13 cellular contexts compared by ENCODE assay signal in genomic region chr2:8118940-8119781, GRCh38.
DNase-seq lines count a peak whose midpoint lies in the region; ATAC-seq and TF ChIP-seq lines count a peak whose summit lies in the region.
"Had no signal": no experiment of that assay in that cellular context is flagged by ENCODE, and none has a peak within 500 bp of the region (broad histone marks: within the 10 kb centered on the region; RNA-seq: fewer than 3 reads in every experiment).

No MANE protein-coding gene starts in this region.

- H3K79me2 ChIP-seq in Karpas-422 (ENCODE audit: low read length), result no peaks in the 10 kb centered on the region

- H3K9me2 ChIP-seq in Karpas-422 (replicated peaks; ENCODE audit: insufficient read depth, low read length), result no peaks in the 10 kb centered on the region

- H3K27ac ChIP-seq in IMR-90 (ENCODE audit: insufficient read depth, low read length) (no peak overlapping the region), body of pancreas (peak overlapping the region; percentile 52 to 80 (median 70)), right lobe of liver (peak overlapping the region; percentile 95 to 99 (median 99)), Karpas-422 (ENCODE audit: low read length) (no peak overlapping the region)
- H3K27ac ChIP-seq in CD4-positive, alpha-beta T cell (ENCODE audit: low read depth, low read length), result no peak overlapping the region
- H3K27ac ChIP-seq: foreskin keratinocyte had no signal

- peaks cover 33% of the 10 kb centered on the region for H3K4me1 Mint-ChIP-seq in stimulated activated effector memory CD8-positive, alpha-beta T cell treated with anti-CD3 and anti-CD28 coated beads, Interleukin-12 subunit alpha, Interleukin-12 subunit beta, amount 100 ng/mL, for 72 hours
- no peaks in the 10 kb centered on the region for H3K4me1 Mint-ChIP-seq in CD4-positive, alpha-beta T cell (ENCODE audit: low read depth)

- H3K4me1 ChIP-seq in IMR-90 (ENCODE audit: control insufficient read depth, insufficient read depth, low read length), result peaks cover 12% of the 10 kb centered on the region
- H3K4me1 ChIP-seq in body of pancreas, result peaks cover 23% of the 10 kb centered on the region
- H3K4me1 ChIP-seq in right lobe of liver, result peaks cover 0 to 58% (median 16%) of the 10 kb centered on the region in 4 donors
- H3K4me1 ChIP-seq in Karpas-422 (ENCODE audit: low read length), result peaks cover 14% of the 10 kb centered on the region
- H3K4me1 ChIP-seq: foreskin keratinocyte, prostate gland had no signal

- peak overlapping the region; percentile 87 for H3K27ac Mint-ChIP-seq in stimulated activated effector memory CD8-positive, alpha-beta T cell treated with anti-CD3 and anti-CD28 coated beads, Interleukin-12 subunit alpha, Interleukin-12 subunit beta, amount 100 ng/mL, for 72 hours
- no peak overlapping the region for H3K27ac Mint-ChIP-seq in CD4-positive, alpha-beta T cell

- H3K4me3 ChIP-seq in IMR-90 (ENCODE audit: insufficient read depth, low read depth, low read length), result no peak overlapping the region
- no peak overlapping the region for H3K4me3 ChIP-seq in body of pancreas
- H3K4me3 ChIP-seq in right lobe of liver, result peak overlapping the region; percentile 16 to 25 (median 23)
- no peak overlapping the region for H3K4me3 ChIP-seq in Karpas-422 (ENCODE audit: low read length)

- no peak for ATAC-seq in IMR-90 (ENCODE audit: low read depth)
- peak; percentile 47 for ATAC-seq in body of pancreas
- peak; percentile 59 to 82 (median 70) for ATAC-seq in right lobe of liver
- no peak for ATAC-seq in stimulated activated effector memory CD8-positive, alpha-beta T cell treated with anti-CD3 and anti-CD28 coated beads, Interleukin-12 subunit alpha, Interleukin-12 subunit beta, amount 100 ng/mL, for 72 hours
- ATAC-seq in CD4-positive, alpha-beta T cell (ENCODE audit: poor library complexity), result no peak
- no peak for ATAC-seq in GM19324 (IDR thresholded peaks at IDR 0.05; ENCODE audit: low FRiP score, unreplicated experiment)

- dilution Hi-C loops in IMR-90 (cut with HindIII; ENCODE audit: low sequenced_read_pairs, unreplicated experiment), result no loop called here

- intact Hi-C loops in IMR-90 (cut with micrococcal nuclease), result no loop called here
- intact Hi-C loops in body of pancreas (cut with DNase I), result no loop called here
- intact Hi-C loops in right lobe of liver (cut with DNase I), result no loop called here
- intact Hi-C loops in CD4-positive, alpha-beta T cell (cut with DNase I, micrococcal nuclease), result no loop called here

- H3K36me3 ChIP-seq in IMR-90 (ENCODE audit: control insufficient read depth, insufficient read depth, low read length), result no peaks in the 10 kb centered on the region
- no peaks in the 10 kb centered on the region for H3K36me3 ChIP-seq in body of pancreas (replicated peaks in 1 of 2; ENCODE audit: insufficient read depth in 1 of 2, low read depth in 2 of 2)
- no peaks in the 10 kb centered on the region for H3K36me3 ChIP-seq in right lobe of liver
- H3K36me3 ChIP-seq in Karpas-422 (ENCODE audit: insufficient read depth, low read length), result no peaks in the 10 kb centered on the region
- H3K36me3 ChIP-seq: prostate gland had no signal

- no peak overlapping the region for H4K91ac ChIP-seq in IMR-90 (ENCODE audit: insufficient read depth, low read depth, low read length)

- POLR2A ChIA-PET in IMR-90 (lab: Charles Lee; ENCODE audit: unreplicated experiment), result no interaction called here
- POLR2A ChIA-PET in CD4-positive, alpha-beta T cell (lab: Charles Lee), result no interaction called here

- H2BK5ac ChIP-seq in IMR-90 (ENCODE audit: low read depth, low read length, poor library complexity, severe bottlenecking), result no peak overlapping the region

- H3K4me3 Mint-ChIP-seq in stimulated activated effector memory CD8-positive, alpha-beta T cell treated with anti-CD3 and anti-CD28 coated beads, Interleukin-12 subunit alpha, Interleukin-12 subunit beta, amount 100 ng/mL, for 72 hours, result peak overlapping the region; percentile 54
- H3K4me3 Mint-ChIP-seq in CD4-positive, alpha-beta T cell, result no peak overlapping the region

- H4K20me1 ChIP-seq in IMR-90 (ENCODE audit: insufficient read depth, low read length) (no peaks in the 10 kb centered on the region), Karpas-422 (ENCODE audit: insufficient read depth, low read depth, low read length) (no peaks in the 10 kb centered on the region)

- H3K4ac ChIP-seq in IMR-90 (ENCODE audit: low read depth, low read length), result no peak overlapping the region

- no peak overlapping the region for H3K9ac ChIP-seq in IMR-90 (ENCODE audit: low read depth, low read length)
- no peak overlapping the region for H3K9ac ChIP-seq in Karpas-422 (ENCODE audit: low read length)

- no peak for TF ChIP-seq POLR2A in IMR-90 (IDR thresholded peaks at IDR 0.05; ENCODE audit: low read depth, low read length)
- no peak for TF ChIP-seq POLR2A in body of pancreas (IDR thresholded peaks at IDR 0.05)
- peak; percentile 47 for TF ChIP-seq POLR2A in right lobe of liver (IDR thresholded peaks at IDR 0.05)

- H2BK120ac ChIP-seq in IMR-90 (ENCODE audit: low read depth, low read length), result no peak overlapping the region

- no peaks in the 10 kb centered on the region for H3K27me3 Mint-ChIP-seq in CD4-positive, alpha-beta T cell
- H3K27me3 Mint-ChIP-seq: CD4-positive, alpha-beta memory T cell had no signal

- TF ChIP-seq RAD21 in IMR-90 (IDR thresholded peaks at IDR 0.05; ENCODE audit: low read length), result no peak

- no TSS peak for BruUV-seq in IMR-90 (replicated peaks; lab: Mats Ljungman, UMichigan)

- H3K27me3 ChIP-seq in IMR-90 (ENCODE audit: control insufficient read depth, insufficient read depth, low read length), result peaks cover 9% of the 10 kb centered on the region
- no peaks in the 10 kb centered on the region for H3K27me3 ChIP-seq in body of pancreas
- H3K27me3 ChIP-seq in right lobe of liver, result no peaks in the 10 kb centered on the region
- H3K27me3 ChIP-seq in Karpas-422 (ENCODE audit: low read length), result no peaks in the 10 kb centered on the region
- no peaks in the 10 kb centered on the region for H3K27me3 ChIP-seq in CD4-positive, alpha-beta T cell (ENCODE audit: control insufficient read depth, insufficient read depth, low read length)
- H3K27me3 ChIP-seq: foreskin keratinocyte had no signal

- H3K79me1 ChIP-seq in IMR-90 (ENCODE audit: low read depth in 1 of 2, low read length in 2 of 2), result no peaks in the 10 kb centered on the region

- H3K18ac ChIP-seq in IMR-90 (ENCODE audit: low read depth, low read length), result no peak overlapping the region

- peak overlapping the region in 1 of 2 experiments; percentile 0; a peak in 1 of 4 replicates for H4K8ac ChIP-seq in IMR-90 (ENCODE audit: low read depth in 2 of 2, low read length in 2 of 2)

- H2AFZ ChIP-seq in IMR-90 (replicated peaks; ENCODE audit: low read length, poor library complexity), result no peak overlapping the region
- no peak overlapping the region for H2AFZ ChIP-seq in Karpas-422 (ENCODE audit: low read length)

- no peak overlapping the region for H4K5ac ChIP-seq in IMR-90 (ENCODE audit: low read depth, low read length)

- H2AK9ac ChIP-seq in IMR-90 (replicated peaks; ENCODE audit: low read depth, low read length, poor library complexity), result peak overlapping the region; percentile 44

- no peak for DNase-seq in IMR-90
- DNase-seq in body of pancreas, result no peak
- DNase-seq in right lobe of liver, result peak; percentile 63 to 74 (median 64)
- DNase-seq in stimulated activated effector memory CD8-positive, alpha-beta T cell treated with anti-CD3 and anti-CD28 coated beads, Interleukin-12 subunit alpha, Interleukin-12 subunit beta, amount 100 ng/mL, for 72 hours (ENCODE audit: low spot score in 2 of 2), result no peak
- DNase-seq in Karpas-422, result no peak
- no peak for DNase-seq in CD4-positive, alpha-beta T cell
- DNase-seq: CD4-positive, alpha-beta memory T cell; SIG-M5; stimulated activated CD4-positive, alpha-beta T cell treated with anti-CD3 and anti-CD28 coated beads, Interleukin-4, amount 100 ng/mL, for 4 hours; stimulated activated naive CD8-positive, alpha-beta T cell treated with anti-CD3 and anti-CD28 coated beads, Interleukin-15, Interleukin-2, amounts not matched to agents 100 U/mL and 50 U/mL, for 24 hours had no signal

- H3K4me2 ChIP-seq in IMR-90 (ENCODE audit: low read depth, low read length) (no peak overlapping the region), Karpas-422 (ENCODE audit: low read depth, low read length, poor library complexity, severe bottlenecking) (no peak overlapping the region)

- peaks cover 4% of the 10 kb centered on the region for H3K9me1 ChIP-seq in IMR-90 (ENCODE audit: insufficient read depth, low read length)

- no peak overlapping the region for H2BK20ac ChIP-seq in IMR-90 (ENCODE audit: low read depth, low read length)

- no peaks in the 10 kb centered on the region for H3K36me3 Mint-ChIP-seq in stimulated activated effector memory CD8-positive, alpha-beta T cell treated with anti-CD3 and anti-CD28 coated beads, Interleukin-12 subunit alpha, Interleukin-12 subunit beta, amount 100 ng/mL, for 72 hours
- H3K36me3 Mint-ChIP-seq in CD4-positive, alpha-beta T cell (ENCODE audit: low read depth), result no peaks in the 10 kb centered on the region
- H3K36me3 Mint-ChIP-seq: CD4-positive, alpha-beta memory T cell had no signal

- no peak overlapping the region for H3K56ac ChIP-seq in IMR-90 (ENCODE audit: extremely low read depth, insufficient read depth, low read length)

- H2BK15ac ChIP-seq in IMR-90 (ENCODE audit: low read depth, low read length), result no peak overlapping the region

- H3K23ac ChIP-seq in IMR-90 (ENCODE audit: low read depth, low read length), result no peak overlapping the region

- CTCF ChIA-PET in IMR-90 (lab: Yijun Ruan, JAX), result no interaction called here
- CTCF ChIA-PET in CD4-positive, alpha-beta T cell (lab: Charles Lee), result no interaction called here

- no peak overlapping the region for H2AK5ac ChIP-seq in IMR-90 (ENCODE audit: low read depth, low read length)

- no peaks in the 10 kb centered on the region for H3K9me3 ChIP-seq in IMR-90 (ENCODE audit: control insufficient read depth, insufficient read depth, low read length)
- no peaks in the 10 kb centered on the region for H3K9me3 ChIP-seq in body of pancreas
- H3K9me3 ChIP-seq in right lobe of liver, result no peaks in the 10 kb centered on the region
- no peaks in the 10 kb centered on the region for H3K9me3 ChIP-seq in Karpas-422 (ENCODE audit: low read length)
- no peaks in the 10 kb centered on the region for H3K9me3 ChIP-seq in CD4-positive, alpha-beta T cell (ENCODE audit: control insufficient read depth, low read length)
- H3K9me3 ChIP-seq: prostate gland had no signal

- in situ Hi-C loops in IMR-90 (cut with MboI; ENCODE audit: low sequenced_read_pairs), result no loop called here

- H3K9me3 Mint-ChIP-seq in stimulated activated effector memory CD8-positive, alpha-beta T cell treated with anti-CD3 and anti-CD28 coated beads, Interleukin-12 subunit alpha, Interleukin-12 subunit beta, amount 100 ng/mL, for 72 hours, result no peaks in the 10 kb centered on the region
- H3K9me3 Mint-ChIP-seq in CD4-positive, alpha-beta T cell, result no peaks in the 10 kb centered on the region
- H3K9me3 Mint-ChIP-seq: CD4-positive, alpha-beta memory T cell had no signal

- no peak for TF ChIP-seq CTCF in IMR-90 (conservative IDR thresholded peaks at IDR 0.05; ENCODE audit: low read depth, low read length)
- no peak for TF ChIP-seq CTCF in body of pancreas (IDR thresholded peaks at IDR 0.05)
- no peak for TF ChIP-seq CTCF in right lobe of liver (IDR thresholded peaks at IDR 0.05)
- no peak for TF ChIP-seq CTCF in CD4-positive, alpha-beta T cell (IDR thresholded peaks at IDR 0.05)

- no peak overlapping the region for H3K14ac ChIP-seq in IMR-90 (replicated peaks; ENCODE audit: low read depth, low read length)

- 95% methylated on average over 4 of the region's 14 CpGs; no CpG with 5 or more reads in 1 of the 2 experiments for WGBS in IMR-90 (ENCODE audit: extremely low coverage in 2 of 2, insufficient read length in 1 of 2), 2 experiments
- 63 to 72% methylated on average over 14 of the region's 14 CpGs for WGBS in body of pancreas, 2 donors
- 37% methylated on average over 8 of the region's 14 CpGs for WGBS in right lobe of liver (ENCODE audit: insufficient coverage, low coverage, low lambda C conversion rate, missing lambda C conversion rate)

Comparison
In these comparisons a context has a peak if more than half of its experiments do, and no peak if none do; other contexts are left out.
1. ATAC-seq: peak in body of pancreas (single experiment) and right lobe of liver (4 of 4); none in IMR-90 (single experiment), stimulated activated effector memory CD8-positive, alpha-beta T cell treated with anti-CD3 and anti-CD28 coated beads, Interleukin-12 subunit alpha, Interleukin-12 subunit beta, amount 100 ng/mL, for 72 hours (single experiment), CD4-positive, alpha-beta T cell (single experiment) and GM19324 (single experiment).
2. DNase-seq: peak in right lobe of liver (3 of 3); none in IMR-90 (single experiment), body of pancreas (0 of 4), stimulated activated effector memory CD8-positive, alpha-beta T cell treated with anti-CD3 and anti-CD28 coated beads, Interleukin-12 subunit alpha, Interleukin-12 subunit beta, amount 100 ng/mL, for 72 hours (0 of 2), Karpas-422 (single experiment) and CD4-positive, alpha-beta T cell (0 of 10).
3. H3K27ac ChIP-seq: peak in body of pancreas (4 of 4) and right lobe of liver (3 of 3); none in IMR-90 (single experiment), Karpas-422 (single experiment) and CD4-positive, alpha-beta T cell (single experiment).
4. H3K4me3 ChIP-seq: peak in right lobe of liver (3 of 3); none in IMR-90 (single experiment), body of pancreas (0 of 2) and Karpas-422 (single experiment).